Comparison of ENCODE assay signal across 8 cellular contexts in the genomic region with DNA sequence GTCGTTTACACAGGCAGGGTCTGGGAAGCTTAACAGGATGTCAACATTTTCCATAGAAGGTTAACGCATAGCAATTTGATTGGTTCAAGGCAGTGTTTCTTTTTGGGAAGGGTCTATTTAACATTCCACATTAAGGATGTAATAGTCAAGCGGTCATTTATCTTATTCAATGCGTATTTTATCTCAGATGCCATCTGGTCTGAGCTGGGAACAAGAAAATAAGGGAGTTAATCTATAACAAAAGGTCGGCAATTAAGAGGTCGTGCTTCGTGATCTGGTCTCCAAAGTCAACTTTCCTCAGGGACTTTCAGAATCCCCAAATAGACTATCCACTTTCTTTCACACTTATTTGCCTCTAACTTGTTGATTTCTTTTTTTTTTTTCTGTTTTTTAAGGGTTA. TPM values are rescaled to one million over a fixed set of nuclear protein-coding genes. Genes with fewer than 3 reads are reported as not detected.
DNase-seq lines count a peak whose midpoint lies in the region; ATAC-seq and TF ChIP-seq lines count a peak whose summit lies in the region.

No MANE protein-coding gene starts in this region.

- intact Hi-C loops in ascending aorta (cut with DNase I) = loop anchor here (2.0 kb wide), 2 partner anchors 148 to 300 kb away; partner anchors contain the start of genes BICD1 and ETFBKMT
- intact Hi-C loops in lower leg skin (cut with DNase I; ENCODE audit: low total_unique reads) = no loop called here

- H3K27me3 ChIP-seq in ascending aorta = no peaks in the 10 kb centered on the region

- peak overlapping the region; percentile 99 for H3K27ac Mint-ChIP-seq in activated naive CD4-positive, alpha-beta T cell treated with anti-CD3 and anti-CD28 coated beads, Interleukin-2, amount 50 U/mL, for 24 hours
- peak overlapping the region; percentile 96 for H3K27ac Mint-ChIP-seq in type B pancreatic cell

- peaks cover 17% of the 10 kb centered on the region for H3K36me3 Mint-ChIP-seq in activated naive CD4-positive, alpha-beta T cell treated with anti-CD3 and anti-CD28 coated beads, Interleukin-2, amount 50 U/mL, for 24 hours
- H3K36me3 Mint-ChIP-seq in type B pancreatic cell = peaks cover 57% of the 10 kb centered on the region

- H3K27me3 Mint-ChIP-seq in activated naive CD4-positive, alpha-beta T cell treated with anti-CD3 and anti-CD28 coated beads, Interleukin-2, amount 50 U/mL, for 24 hours = no peaks in the 10 kb centered on the region
- H3K27me3 Mint-ChIP-seq in type B pancreatic cell = no peaks in the 10 kb centered on the region

- H3K4me1 ChIP-seq in ascending aorta = peaks cover 3 to 17% of the 10 kb centered on the region in 2 donors

- no peak for ATAC-seq in HG02610 (IDR thresholded peaks at IDR 0.05; ENCODE audit: unreplicated experiment)

- 19 to 25% methylated on average over 7 of the region's 7 CpGs for WGBS in lower leg skin, 2 donors

- no peaks in the 10 kb centered on the region for H3K9me3 ChIP-seq in ascending aorta

- TF ChIP-seq CTCF in ascending aorta (IDR thresholded peaks at IDR 0.05) = no peak
- TF ChIP-seq CTCF in lower leg skin (IDR thresholded peaks at IDR 0.05) = no peak
- no peak for TF ChIP-seq CTCF in type B pancreatic cell (conservative IDR thresholded peaks at IDR 0.05)

- no peak for TF ChIP-seq POLR2A in lower leg skin (IDR thresholded peaks at IDR 0.05)

- H3K4me3 ChIP-seq in ascending aorta = peak overlapping the region; percentile 82 to 85
- H3K4me3 ChIP-seq in lower leg skin (ENCODE audit: low read depth, poor library complexity, severe bottlenecking) = peak overlapping the region; percentile 75

- peaks cover 0 to 6% of the 10 kb centered on the region in 2 donors for H3K36me3 ChIP-seq in ascending aorta

- no peak for DNase-seq in activated naive CD4-positive, alpha-beta T cell (lab: John Stamatoyannopoulos, UW)
- no peak for DNase-seq in ascending aorta (ENCODE audit: low spot score in 2 of 2)
- DNase-seq in lower leg skin (ENCODE audit: low spot score in 2 of 2) = no peak
- DNase-seq in type B pancreatic cell (ENCODE audit: extremely low spot score, unreplicated experiment) = no peak
- no peak for DNase-seq in DMS 273 treated with DMSO at 0.1 percent for 48 hours (lab: John Stamatoyannopoulos, UW)
- no peak for DNase-seq in iPS-NIHi11 (ENCODE audit: low spot score)

- peak overlapping the region; percentile 82 to 96 for H3K27ac ChIP-seq in ascending aorta

- peaks cover 77% of the 10 kb centered on the region for H3K4me1 Mint-ChIP-seq in activated naive CD4-positive, alpha-beta T cell treated with anti-CD3 and anti-CD28 coated beads, Interleukin-2, amount 50 U/mL, for 24 hours
- peaks cover 11% of the 10 kb centered on the region for H3K4me1 Mint-ChIP-seq in type B pancreatic cell (ENCODE audit: unreplicated experiment)

- peak overlapping the region; percentile 98 for H3K4me3 Mint-ChIP-seq in activated naive CD4-positive, alpha-beta T cell treated with anti-CD3 and anti-CD28 coated beads, Interleukin-2, amount 50 U/mL, for 24 hours
- H3K4me3 Mint-ChIP-seq in type B pancreatic cell = peak overlapping the region; percentile 95

- H3K9me3 Mint-ChIP-seq in activated naive CD4-positive, alpha-beta T cell treated with anti-CD3 and anti-CD28 coated beads, Interleukin-2, amount 50 U/mL, for 24 hours = no peaks in the 10 kb centered on the region
- peaks cover 5% of the 10 kb centered on the region for H3K9me3 Mint-ChIP-seq in type B pancreatic cell

RNA-seq across cellular contexts. Expression of gene RESF1, which starts 0.6 kb away (rescaled TPM):
- 26.0 TPM for total RNA-seq in ascending aorta
- total RNA-seq in lower leg skin = 10 to 100 TPM; 41.1 to 74.9 (median 60.3) TPM
- 72.2 and 135 TPM in 2 replicates for total RNA-seq in type B pancreatic cell (ENCODE audit: low replicate concordance)
